ENCODE assay signal across 24 cellular contexts in the genomic region with DNA sequence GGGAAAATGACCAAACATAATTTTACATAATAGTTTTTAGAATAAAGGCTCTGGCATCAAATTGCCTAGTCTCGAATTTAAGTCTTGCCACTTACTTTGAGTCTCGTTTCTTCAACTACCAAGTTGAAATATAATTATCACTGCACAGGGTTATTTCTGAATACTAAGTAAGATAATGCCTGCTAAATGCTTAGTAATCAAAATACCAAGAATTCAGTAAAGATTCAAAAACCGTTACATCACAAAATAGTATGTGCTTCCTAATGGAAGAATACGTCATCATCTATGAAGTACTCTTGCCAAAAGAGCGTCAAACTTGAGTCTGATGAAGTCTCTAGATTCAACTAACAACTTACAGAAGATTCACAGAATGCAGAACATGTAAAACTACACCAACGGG. TPM values are rescaled to one million over a fixed set of nuclear protein-coding genes. Genes with fewer than 3 reads are reported as not detected.
DNase-seq lines count a peak whose midpoint lies in the region; ATAC-seq, FAIRE-seq and TF ChIP-seq lines count a peak whose summit lies in the region.
"Had no signal": no experiment of that assay in that cellular context is flagged by ENCODE, and none has a peak within 500 bp of the region (broad histone marks: within the 10 kb centered on the region; RNA-seq: fewer than 3 reads in every experiment).

No MANE protein-coding gene starts in this region.

- H4K20me1 ChIP-seq in HepG2 (ENCODE audit: insufficient read depth, low read length) (peaks cover 5% of the 10 kb centered on the region; the same call in 1 of the 2 replicates), K562 (replicated peaks; ENCODE audit: control insufficient read depth, insufficient read depth, low read length) (no peaks in the 10 kb centered on the region)

- TF ChIP-seq EP300 in HepG2 (IDR thresholded peaks at IDR 0.05; ENCODE audit: low read depth in 2 of 2, low read length in 2 of 2) (no peak), HepG2 (CRISPR knock-in tag; IDR thresholded peaks at IDR 0.05; ENCODE audit: borderline replicate concordance) (no peak), K562 (IDR thresholded peaks at IDR 0.05; ENCODE audit: low read length) (no peak)

- TF ChIP-seq RAD21 in HepG2 (CRISPR knock-in tag; IDR thresholded peaks at IDR 0.05), result no peak
- TF ChIP-seq RAD21 in K562 (CRISPR knock-in tag; conservative IDR thresholded peaks at IDR 0.05 in 1 of 2, IDR thresholded peaks at IDR 0.05 in 1 of 2), result no peak

- peaks cover 14 to 64% of the 10 kb centered on the region in 2 experiments for H3K36me3 ChIP-seq in HepG2 (replicated peaks in 1 of 2; ENCODE audit: control insufficient read depth in 1 of 2, insufficient read depth in 2 of 2, low read length in 2 of 2)
- H3K36me3 ChIP-seq in right lobe of liver, result peaks cover 0 to 12% (median 2%) of the 10 kb centered on the region in 4 donors
- H3K36me3 ChIP-seq in K562 (ENCODE audit: control insufficient read depth, insufficient read depth, low read length), result peaks cover 71% of the 10 kb centered on the region

- POLR2A ChIA-PET in HepG2 (lab: Yijun Ruan, JAX) (no interaction called here), K562 (lab: Yijun Ruan, JAX) (no interaction called here)

- BruUV-seq in HepG2 (replicated peaks; lab: Mats Ljungman, UMichigan), result no TSS peak
- no TSS peak for BruUV-seq in K562 (replicated peaks; lab: Mats Ljungman, UMichigan)

- H3K79me2 ChIP-seq in HepG2 (ENCODE audit: insufficient read depth, low read length) (peaks cover 12% of the 10 kb centered on the region), K562 (ENCODE audit: control insufficient read depth, insufficient read depth, low read length) (peaks cover 20% of the 10 kb centered on the region)

- H3K4me1 ChIP-seq in HepG2 (ENCODE audit: insufficient read depth, low read length), result no peaks in the 10 kb centered on the region
- no peaks in the 10 kb centered on the region for H3K4me1 ChIP-seq in right lobe of liver
- no peaks in the 10 kb centered on the region; a peak in 1 of 5 replicates for H3K4me1 ChIP-seq in K562 (replicated peaks in 1 of 2; ENCODE audit: control insufficient read depth in 2 of 2, insufficient read depth in 2 of 2, low read length in 2 of 2)
- H3K4me1 ChIP-seq: BE2C, BLaER1 had no signal

- no peak for ATAC-seq in HepG2
- no peak for ATAC-seq in right lobe of liver
- no peak for ATAC-seq in K562
- no peak for ATAC-seq in HG02840 (IDR thresholded peaks at IDR 0.05; ENCODE audit: low FRiP score, unreplicated experiment)
- ATAC-seq: GM12878 had no signal

- FAIRE-seq in HepG2 (lab: Jason Lieb, UNC) (peak; percentile 56), K562 (lab: Jason Lieb, UNC) (no peak)
- FAIRE-seq: GM12878, GM12892, GM18507 had no signal

- DNase-seq in HepG2 (ENCODE audit: low spot score) (no peak), right lobe of liver (no peak), K562 (ENCODE audit: extremely low read depth in 1 of 4, low spot score in 3 of 4) (no peak), cerebellum (ENCODE audit: low spot score) (no peak)
- DNase-seq: ACHN; BE2C; C1 segment of cervical spinal cord; CD4-positive, alpha-beta memory T cell; CD4-positive, CD25-positive, alpha-beta regulatory T cell; CD8-positive, alpha-beta memory T cell; COR-L47; DMS 273 treated with DMSO at 0.1 percent for 48 hours; DMS153; DMS53; DMS79; DND-41; EL; GDM1 had no signal

- no peak overlapping the region for H3K4me2 ChIP-seq in HepG2 (ENCODE audit: low read depth, low read length)
- H3K4me2 ChIP-seq in K562 (ENCODE audit: insufficient read depth, low read length), result no peak overlapping the region
- H3K4me2 ChIP-seq: BLaER1 had no signal

- intact Hi-C loops in HepG2 (cut with micrococcal nuclease; ENCODE audit: unreplicated experiment) (no loop called here), right lobe of liver (cut with DNase I) (no loop called here), K562 (cut with micrococcal nuclease) (no loop called here)

- in situ Hi-C loops in HepG2 (cut with HindIII; ENCODE audit: extremely low pct_ligation_motif_present, low pct_unique_long_range_greater_than_20kb), result no loop called here
- in situ Hi-C loops in K562 (cut with MboI), result no loop called here

- TF ChIP-seq POLR2A in HepG2 (IDR thresholded peaks at IDR 0.05; ENCODE audit: insufficient read depth in 1 of 2, low read depth in 2 of 2, low read length in 2 of 2) (no peak), right lobe of liver (IDR thresholded peaks at IDR 0.05) (no peak), K562 (conservative IDR thresholded peaks at IDR 0.05) (no peak)

- H3K4me3 ChIP-seq in HepG2 (replicated peaks in 1 of 3; ENCODE audit: insufficient read depth in 1 of 3, low read depth in 2 of 3, low read length in 3 of 3) (no peak overlapping the region), right lobe of liver (no peak overlapping the region), K562 (no peak overlapping the region)
- H3K4me3 ChIP-seq: BLaER1, GM12878 had no signal

- TF ChIP-seq CTCF in HepG2 (CRISPR knock-in tag; IDR thresholded peaks at IDR 0.05) (no peak), right lobe of liver (IDR thresholded peaks at IDR 0.05) (no peak), K562 (IDR thresholded peaks at IDR 0.05 in 2 of 3, conservative IDR thresholded peaks at IDR 0.05 in 1 of 3; ENCODE audit: insufficient read depth in 2 of 3, low read depth in 1 of 3, low read length in 3 of 3) (no peak)

- H3K27me3 ChIP-seq in HepG2 (ENCODE audit: control insufficient read depth in 1 of 2, insufficient read depth in 2 of 2, low read length in 2 of 2), result no peaks in the 10 kb centered on the region
- no peaks in the 10 kb centered on the region for H3K27me3 ChIP-seq in right lobe of liver
- H3K27me3 ChIP-seq in K562 (ENCODE audit: control insufficient read depth in 2 of 2, insufficient read depth in 2 of 2, low read length in 2 of 2), result no peaks in the 10 kb centered on the region
- H3K27me3 ChIP-seq: BE2C, BLaER1 had no signal

- no peaks in the 10 kb centered on the region for H3K9me1 ChIP-seq in K562 (ENCODE audit: control insufficient read depth, insufficient read depth, low read length)

- H3K9me3 ChIP-seq in HepG2 (ENCODE audit: low read length) (no peaks in the 10 kb centered on the region), right lobe of liver (no peaks in the 10 kb centered on the region), K562 (replicated peaks; ENCODE audit: control insufficient read depth, insufficient read depth, low read depth, low read length) (no peaks in the 10 kb centered on the region)
- H3K9me3 ChIP-seq: BE2C had no signal

- no peak overlapping the region for H2AFZ ChIP-seq in HepG2 (ENCODE audit: low read length)
- H2AFZ ChIP-seq in K562 (ENCODE audit: low read depth, low read length), result no peak overlapping the region

- no peak overlapping the region for H3K27ac ChIP-seq in HepG2 (ENCODE audit: extremely low read length, insufficient read depth, low read length)
- H3K27ac ChIP-seq in right lobe of liver, result no peak overlapping the region
- H3K27ac ChIP-seq in K562 (ENCODE audit: extremely low read depth, low read depth, low read length), result no peak overlapping the region
- H3K27ac ChIP-seq: 22Rv1, BLaER1 had no signal

- WGBS in HepG2 (ENCODE audit: low lambda C conversion rate), result 98% methylated on average over 6 of the region's 6 CpGs
- 93% methylated on average over 6 of the region's 6 CpGs for WGBS in right lobe of liver (ENCODE audit: insufficient coverage, low coverage, low lambda C conversion rate, missing lambda C conversion rate)
- 90% methylated on average over 6 of the region's 6 CpGs for WGBS in K562 (ENCODE audit: insufficient coverage, low coverage, missing lambda C conversion rate)

- CTCF ChIA-PET in HepG2 (lab: Yijun Ruan, JAX; ENCODE audit: low intra/inter-chr PET ratio, low total read pairs) (no interaction called here), K562 (lab: Yijun Ruan, JAX; ENCODE audit: low intra/inter-chr PET ratio) (no interaction called here)

- no peak overlapping the region for H3K9ac ChIP-seq in HepG2 (ENCODE audit: insufficient read depth, low read depth, low read length)
- no peak overlapping the region for H3K9ac ChIP-seq in K562 (ENCODE audit: insufficient read depth in 1 of 2, low read depth in 2 of 2, low read length in 2 of 2)
- H3K9ac ChIP-seq: BLaER1 had no signal

RNA-seq across cellular contexts. Expression of gene ATL2, which starts 40.5 kb away (rescaled TPM):
- total RNA-seq in HepG2 (2016; rRNA removed; fragmentation: Illumina TruSeq; extraction: Trizol) (110 and 119 TPM in 2 replicates), right lobe of liver (10 to 100 TPM; 39.1 to 57.5 (median 46.3) TPM), K562 (2014; rRNA removed) (73.3 and 86.1 TPM in 2 replicates), K562 (2014; rRNA removed; fragmentation: Illumina TruSeq; extraction: Trizol) (80.8 and 92.2 TPM in 2 replicates), K562 (2015; rRNA removed; fragmentation: Illumina TruSeq; extraction: Trizol) (66.2 and 70.2 TPM in 2 replicates), K562 (2021) (71.3 and 72.1 TPM in 2 replicates), cerebellum (88.8 TPM)
- total RNA-seq in HepG2 (2016; cell fraction: cytosol; rRNA removed; fragmentation: Illumina TruSeq; extraction: Trizol; ENCODE audit: low read depth), result 27.7 and 31.0 TPM in 2 replicates
- 103 and 118 TPM in 2 replicates for total RNA-seq in HepG2 (2016; cell fraction: insoluble cytoplasmic fraction; rRNA removed; fragmentation: Illumina TruSeq; extraction: Trizol)
- total RNA-seq in HepG2 (2016; cell fraction: membrane; rRNA removed; fragmentation: Illumina TruSeq; extraction: Trizol), result 27.3 and 34.4 TPM in 2 replicates
- 180 and 190 TPM in 2 replicates for total RNA-seq in HepG2 (2016; cell fraction: nucleus; rRNA removed; fragmentation: Illumina TruSeq; extraction: Trizol)
- polyA plus RNA-seq in HepG2 (2011; rRNA removed) (38.7 and 56.5 TPM in 2 replicates), K562 (2011; rRNA removed) (57.7 and 77.0 TPM in 2 replicates), K562 (2014; fragmentation: Illumina TruSeq; extraction: Trizol) (56.8 and 60.5 TPM in 2 replicates), K562 (2014; fragmentation: Nextera tagmentation; extraction: Ambion mirVana) (10 to 100 TPM; 12.0 to 18.3 TPM), K562 (2014; rRNA removed) (63.0 and 69.3 TPM in 2 replicates)
- polyA plus RNA-seq in HepG2 (2011; cell fraction: cytosol; rRNA removed), result 38.9 and 55.1 TPM in 2 replicates
- polyA plus RNA-seq in HepG2 (2011; cell fraction: nucleus; rRNA removed), result 187 and 191 TPM in 2 replicates
- polyA plus RNA-seq in HepG2 (2012), result 70.4 and 80.6 TPM in 2 replicates
- 4.2 and 4.6 TPM in 2 replicates for polyA plus RNA-seq in HepG2 (2016; cell fraction: cytosol; fragmentation: Illumina TruSeq; extraction: Trizol; ENCODE audit: low read depth)
- 56.7 and 61.4 TPM in 2 replicates for polyA plus RNA-seq in HepG2 (2016; cell fraction: insoluble cytoplasmic fraction; fragmentation: Illumina TruSeq; extraction: Trizol; ENCODE audit: low read depth)
- polyA plus RNA-seq in HepG2 (2016; cell fraction: membrane; fragmentation: Illumina TruSeq; extraction: Trizol; ENCODE audit: low read depth), result 9.8 and 13.3 TPM in 2 replicates
- 166 and 178 TPM in 2 replicates for polyA plus RNA-seq in HepG2 (2016; cell fraction: nucleus; fragmentation: Illumina TruSeq; extraction: Trizol; ENCODE audit: insufficient read depth, low read depth)
- polyA minus RNA-seq in HepG2 (2011; rRNA and poly(A)+ RNA removed; ENCODE audit: low replicate concordance), result 27.4 and 51.2 TPM in 2 replicates
- 39.4 and 47.8 TPM in 2 replicates for polyA minus RNA-seq in HepG2 (2011; cell fraction: cytosol; rRNA and poly(A)+ RNA removed)
- polyA minus RNA-seq in HepG2 (2011; cell fraction: nucleus; rRNA and poly(A)+ RNA removed), result 212 and 269 TPM in 2 replicates
- 205 and 381 TPM in 2 replicates for total RNA-seq in K562 (2011; cell fraction: chromatin; rRNA removed; ENCODE audit: low replicate concordance)
- total RNA-seq in K562 (2011; cell fraction: nucleolus; rRNA removed), result 125 and 161 TPM in 2 replicates
- total RNA-seq in K562 (2011; cell fraction: nucleoplasm; rRNA removed), result 140 and 164 TPM in 2 replicates
- 49.6 and 61.3 TPM in 2 replicates for polyA plus RNA-seq in K562 (2011; cell fraction: cytosol; rRNA removed)
- 98.8 and 112 TPM in 2 replicates for polyA plus RNA-seq in K562 (2011; cell fraction: nucleus; rRNA removed)
- polyA plus RNA-seq in K562 (2012), result 36.9 and 41.3 TPM in 2 replicates
- 181 and 188 TPM in 2 replicates for polyA minus RNA-seq in K562 (2011; rRNA and poly(A)+ RNA removed)
- polyA minus RNA-seq in K562 (2011; cell fraction: cytosol; rRNA and poly(A)+ RNA removed), result 39.6 and 57.6 TPM in 2 replicates
- polyA minus RNA-seq in K562 (2011; cell fraction: nucleus; rRNA and poly(A)+ RNA removed), result 129 and 178 TPM in 2 replicates

Comparison
In these comparisons a context has a peak if more than half of its experiments do, and no peak if none do; other contexts are left out.
1. Of the 241 proteins assayed by ChIP-seq in both HepG2 and K562: peak only in HepG2: MAFF and MAFK; only in K562: MAFG; in both: none; in neither: 238.